Comparison of ENCODE assay signal across 16 cellular contexts in genomic region chr3:127485396-127486170, GRCh38.
DNase-seq lines count a peak whose midpoint lies in the region; ATAC-seq and TF ChIP-seq lines count a peak whose summit lies in the region.
"Had no signal": no experiment of that assay in that cellular context is flagged by ENCODE, and none has a peak within 500 bp of the region (broad histone marks: within the 10 kb centered on the region; RNA-seq: fewer than 3 reads in every experiment).

No MANE protein-coding gene starts in this region.

- no peaks in the 10 kb centered on the region for H3K9me3 ChIP-seq in BLaER1
- H3K9me3 ChIP-seq in colonic mucosa, result no peaks in the 10 kb centered on the region
- H3K9me3 ChIP-seq: thoracic aorta had no signal

- H3K4me1 ChIP-seq in BLaER1 (peaks cover 49% of the 10 kb centered on the region), colonic mucosa (no peaks in the 10 kb centered on the region)

- H3K9ac ChIP-seq in BLaER1 (no peak overlapping the region), colonic mucosa (ENCODE audit: low read depth in 2 of 2, low read length in 2 of 2) (no peak overlapping the region)

- no peaks in the 10 kb centered on the region for H4K20me1 ChIP-seq in BLaER1

- peak overlapping the region; percentile 41 for H3K4me2 ChIP-seq in BLaER1

- no peaks in the 10 kb centered on the region; the same call in 1 of the 2 replicates for H3K27me3 ChIP-seq in BLaER1
- no peaks in the 10 kb centered on the region for H3K27me3 ChIP-seq in colonic mucosa

- DNase-seq in DMS79 (lab: John Stamatoyannopoulos, UW), result peak; percentile 2
- peak; percentile 9 for DNase-seq in colonic mucosa
- DNase-seq in sciatic nerve (ENCODE audit: low spot score), result peak; percentile 23
- no peak for DNase-seq in RPMI8226
- no peak for DNase-seq in HCEC 1CT
- DNase-seq: activated naive CD4-positive, alpha-beta T cell treated with anti-CD3 and anti-CD28 coated beads, Interleukin-2, amount 50 U/mL, for 16 hours; AML-193; caudate nucleus; GOT3; left colon; NCI-H2081 treated with DMSO at 0.1 percent for 48 hours; NCI-H510A had no signal

- no peaks in the 10 kb centered on the region for H3K36me3 ChIP-seq in BLaER1
- no peaks in the 10 kb centered on the region for H3K36me3 ChIP-seq in colonic mucosa
- H3K36me3 ChIP-seq: thoracic aorta had no signal

- H3K27ac ChIP-seq in BLaER1, result no peak overlapping the region
- H3K27ac ChIP-seq in colonic mucosa, result no peak overlapping the region
- H3K27ac ChIP-seq: thoracic aorta had no signal

- TF ChIP-seq CTCF in colonic mucosa (IDR thresholded peaks at IDR 0.05), result no peak

- intact Hi-C loops in colonic mucosa (cut with DNase I) (no loop called here), sciatic nerve (cut with DNase I) (no loop called here)

- no peak overlapping the region for H3K4me3 ChIP-seq in BLaER1
- no peak overlapping the region for H3K4me3 ChIP-seq in colonic mucosa
- H3K4me3 ChIP-seq: thoracic aorta had no signal

- ATAC-seq in sciatic nerve (no peak), GM18909 (IDR thresholded peaks at IDR 0.05; ENCODE audit: poor library complexity, unreplicated experiment) (no peak)
- ATAC-seq: left colon; stimulated activated memory B cell treated with anti-CD40 and anti-IgM and Interleukin-4, amounts not matched to agents 10 μg/mL and 1 μg/mL and 100 μg/mL, for 72 hours had no signal

Comparison
In these comparisons a context has a peak if more than half of its experiments do, and no peak if none do; other contexts are left out.
1. DNase-seq: peak in DMS79 (single experiment), colonic mucosa (single experiment) and sciatic nerve (single experiment); none in RPMI8226 (single experiment) and HCEC 1CT (single experiment).